ENCODE assay signal across 16 cellular contexts in genomic region chr6:37882724-37883413, GRCh38.
DNase-seq lines count a peak whose midpoint lies in the region; TF ChIP-seq lines count a peak whose summit lies in the region.
"Had no signal": no experiment of that assay in that cellular context is flagged by ENCODE, and none has a peak within 500 bp of the region (broad histone marks: within the 10 kb centered on the region; RNA-seq: fewer than 3 reads in every experiment).

No MANE protein-coding gene starts in this region.

- H3K36me3 ChIP-seq in SK-N-MC (ENCODE audit: insufficient read depth, low read length): no peaks in the 10 kb centered on the region

- TF ChIP-seq CTCF in osteocyte (IDR thresholded peaks at IDR 0.05) (no peak), GM10248 (IDR thresholded peaks at IDR 0.05; ENCODE audit: control extremely low read depth, extremely low read depth, low read depth, missing control alignments) (no peak)

- H3K4me3 ChIP-seq in SK-N-MC: no peak overlapping the region

- H3K4me3 Mint-ChIP-seq in osteocyte (ENCODE audit: unreplicated experiment): no peak overlapping the region
- H3K4me3 Mint-ChIP-seq: activated CD4-positive, alpha-beta T cell treated with anti-CD3 and anti-CD28 coated beads for 36 hours; activated T-helper 17 cell treated with anti-CD3 and anti-CD28 coated beads, Interleukin-2, amount 50 U/mL, for 72 hours; CD4-positive, alpha-beta T cell had no signal

- H3K4me1 Mint-ChIP-seq in osteocyte (ENCODE audit: unreplicated experiment): peaks cover 74% of the 10 kb centered on the region

- POLR2A ChIA-PET in GM10248 (lab: Yijun Ruan, JAX): no interaction called here

- H3K27me3 Mint-ChIP-seq in osteocyte (ENCODE audit: unreplicated experiment): no peaks in the 10 kb centered on the region
- H3K27me3 Mint-ChIP-seq: activated CD4-positive, alpha-beta T cell treated with anti-CD3 and anti-CD28 coated beads for 36 hours; activated T-helper 17 cell treated with anti-CD3 and anti-CD28 coated beads, Interleukin-2, amount 50 U/mL, for 72 hours; CD4-positive, alpha-beta T cell had no signal

- H3K9ac ChIP-seq in SK-N-MC (ENCODE audit: insufficient read length): no peak overlapping the region
- H3K9ac ChIP-seq: KMS-11 had no signal

- 0 out of 2 replicates have a peak overlapping the region, but pooled peaks have one; percentile 30 for H3K27ac ChIP-seq in SK-N-MC
- H3K27ac ChIP-seq: KMS-11 had no signal

- H3K9me3 Mint-ChIP-seq in osteocyte (ENCODE audit: unreplicated experiment): no peaks in the 10 kb centered on the region
- H3K9me3 Mint-ChIP-seq: activated T-helper 17 cell treated with anti-CD3 and anti-CD28 coated beads, Interleukin-2, amount 50 U/mL, for 72 hours; CD4-positive, alpha-beta T cell had no signal

- peak overlapping the region; percentile 87 for H3K27ac Mint-ChIP-seq in osteocyte (ENCODE audit: unreplicated experiment)
- H3K27ac Mint-ChIP-seq: activated CD4-positive, alpha-beta T cell treated with anti-CD3 and anti-CD28 coated beads for 36 hours; activated T-helper 17 cell treated with anti-CD3 and anti-CD28 coated beads, Interleukin-2, amount 50 U/mL, for 72 hours; CD4-positive, alpha-beta T cell had no signal

- no peaks in the 10 kb centered on the region for H3K36me3 Mint-ChIP-seq in osteocyte (ENCODE audit: unreplicated experiment)

- no peaks in the 10 kb centered on the region for H3K9me3 ChIP-seq in SK-N-MC (ENCODE audit: low read depth, low read length)

- CTCF ChIA-PET in GM10248 (lab: Yijun Ruan, JAX): no interaction called here

- peak; percentile 36 for DNase-seq in COLO829 (ENCODE audit: low spot score)
- DNase-seq in SK-N-MC (ENCODE audit: low read depth, low spot score): no peak
- peak; percentile 23 for DNase-seq in fibroblast of the conjunctiva (ENCODE audit: low read depth)
- DNase-seq in osteocyte (ENCODE audit: extremely low spot score, unreplicated experiment): no peak
- DNase-seq in NCI-H2029 treated with DMSO at 0.1 percent for 48 hours (lab: John Stamatoyannopoulos, UW): no peak
- DNase-seq in GM10248 (ENCODE audit: extremely low spot score): no peak
- DNase-seq in activated CD8-positive, alpha-beta memory T cell treated with anti-CD3 and anti-CD28 coated beads for 24 hours: no peak
- DNase-seq in NCI-H2196 treated with DMSO at 0.1 percent for 48 hours (lab: John Stamatoyannopoulos, UW; ENCODE audit: unreplicated experiment): no peak
- DNase-seq: activated CD4-positive, alpha-beta T cell treated with anti-CD3 and anti-CD28 coated beads for 36 hours; CD4-positive, alpha-beta T cell; central memory CD4-positive, alpha-beta T cell; left cardiac atrium; NCI-H2107; occipital lobe had no signal

Comparison
In these comparisons a context has a peak if more than half of its experiments do, and no peak if none do; other contexts are left out.
1. DNase-seq: peak in COLO829 (single experiment) and fibroblast of the conjunctiva (single experiment); none in SK-N-MC (single experiment), osteocyte (single experiment), NCI-H2029 treated with DMSO at 0.1 percent for 48 hours (single experiment), GM10248 (single experiment), activated CD8-positive, alpha-beta memory T cell treated with anti-CD3 and anti-CD28 coated beads for 24 hours (single experiment) and NCI-H2196 treated with DMSO at 0.1 percent for 48 hours (single experiment).